In genomic region chr5:149960272-149961185, GRCh38 we compare ENCODE assay signal across 8 cellular contexts. TPM values are rescaled to one million over a fixed set of nuclear protein-coding genes. Genes with fewer than 3 reads are reported as not detected.
A peak's percentile ranks its signal among the peaks of the same experiment; 100 is the strongest.
DNase-seq lines count a peak whose midpoint lies in the region; ATAC-seq lines count a peak whose summit lies in the region.

Gene SLC26A2 (plus strand): TSS chr5:149960758. CDS start chr5:149977653, 16,895 bp downstream.

- peak; percentile 97 for ATAC-seq in GM21360 (IDR thresholded peaks at IDR 0.05; ENCODE audit: unreplicated experiment)
- peak; percentile 99 for ATAC-seq in activated CD8-positive, alpha-beta memory T cell treated with anti-CD3 and anti-CD28 coated beads, Interleukin-2, amount 10 ng/mL, durations not matched to agents 7 days and 5 days

- no peak within 1 kb of the TSS for H2BK5ac ChIP-seq in mesendoderm (ENCODE audit: low read length)

- peak within 1 kb of the TSS; percentile 94 for H3K27ac Mint-ChIP-seq in activated CD8-positive, alpha-beta memory T cell treated with anti-CD3 and anti-CD28 coated beads, Interleukin-2, amount 10 ng/mL, durations not matched to agents 7 days and 5 days

- no CpG with 5 or more reads among the region's 84 CpGs for WGBS in mesendoderm (ENCODE audit: extremely low coverage, insufficient coverage, low lambda C conversion rate)

- H3K79me2 ChIP-seq in mesendoderm (ENCODE audit: control insufficient read depth, insufficient read depth, low read length) = no peaks in the 10 kb centered on the region

- H3K27me3 ChIP-seq in endocrine pancreas (ENCODE audit: control insufficient read depth, insufficient read depth, low read length) (no peaks in the 10 kb centered on the region), mesendoderm (ENCODE audit: insufficient read depth, low read length, poor library complexity) (no peaks in the 10 kb centered on the region)

- H3K79me1 ChIP-seq in mesendoderm (ENCODE audit: low read length) = no peaks in the 10 kb centered on the region

- H3K56ac ChIP-seq in mesendoderm (ENCODE audit: low read length) = peak within 1 kb of the TSS; percentile 90

- peaks cover 31% of the 10 kb centered on the region for H3K4me1 Mint-ChIP-seq in activated CD8-positive, alpha-beta memory T cell treated with anti-CD3 and anti-CD28 coated beads, Interleukin-2, amount 10 ng/mL, durations not matched to agents 7 days and 5 days

- CTCF ChIA-PET in activated CD8-positive, alpha-beta memory T cell treated with anti-CD3 and anti-CD28 coated beads, Interleukin-2, amount 10 ng/mL, durations not matched to agents 7 days and 5 days (lab: Charles Lee) = interaction anchor here (0.5 to 5.7 kb wide), 17 partner anchors 10 to 323 kb away, joined by 3 to 98 read pairs (median 5); partner anchors contain the start of genes HMGXB3 and TIGD6

- peaks cover 2% of the 10 kb centered on the region for H3K36me3 Mint-ChIP-seq in activated CD8-positive, alpha-beta memory T cell treated with anti-CD3 and anti-CD28 coated beads, Interleukin-2, amount 10 ng/mL, durations not matched to agents 7 days and 5 days

- peak within 1 kb of the TSS; percentile 47 for H4K5ac ChIP-seq in mesendoderm (ENCODE audit: low read length)

- peak within 1 kb of the TSS; percentile 66 for H3K23ac ChIP-seq in mesendoderm (ENCODE audit: low read length)

- H3K4me2 ChIP-seq in mesendoderm (ENCODE audit: low read length) = peak within 1 kb of the TSS; percentile 68

- no peaks in the 10 kb centered on the region for H3K27me3 Mint-ChIP-seq in activated CD8-positive, alpha-beta memory T cell treated with anti-CD3 and anti-CD28 coated beads, Interleukin-2, amount 10 ng/mL, durations not matched to agents 7 days and 5 days

- H3K9me3 Mint-ChIP-seq in activated CD8-positive, alpha-beta memory T cell treated with anti-CD3 and anti-CD28 coated beads, Interleukin-2, amount 10 ng/mL, durations not matched to agents 7 days and 5 days (ENCODE audit: low read depth) = no peaks in the 10 kb centered on the region

- H3K36me3 ChIP-seq in endocrine pancreas (ENCODE audit: control insufficient read depth, insufficient read depth, low read length) (no peaks in the 10 kb centered on the region), mesendoderm (ENCODE audit: control insufficient read depth, insufficient read depth, low read length) (no peaks in the 10 kb centered on the region)

- peak within 1 kb of the TSS; percentile 85 for H3K4me3 Mint-ChIP-seq in activated CD8-positive, alpha-beta memory T cell treated with anti-CD3 and anti-CD28 coated beads, Interleukin-2, amount 10 ng/mL, durations not matched to agents 7 days and 5 days

- peak within 1 kb of the TSS; percentile 76 for H3K27ac ChIP-seq in mesendoderm (ENCODE audit: low read depth, low read length)

- H3K9me3 ChIP-seq in endocrine pancreas (ENCODE audit: control insufficient read depth, low read length) = no peaks in the 10 kb centered on the region

- H4K8ac ChIP-seq in mesendoderm (ENCODE audit: low read depth, low read length) = no peak within 1 kb of the TSS

- H3K4me3 ChIP-seq in endocrine pancreas (ENCODE audit: control insufficient read depth, insufficient read depth, low read length) = peak within 1 kb of the TSS; percentile 62
- peak within 1 kb of the TSS; percentile 77 for H3K4me3 ChIP-seq in mesendoderm (ENCODE audit: low read length)

- peak; percentile 79 for DNase-seq in COLO829 (ENCODE audit: low spot score)
- peak; percentile 98 for DNase-seq in HT1080 (ENCODE audit: low read depth)
- peak; percentile 99 for DNase-seq in NOMO-1 treated with DMSO at 0.1 percent for 48 hours (lab: John Stamatoyannopoulos, UW; ENCODE audit: unreplicated experiment)
- DNase-seq in activated CD8-positive, alpha-beta memory T cell treated with anti-CD3 and anti-CD28 coated beads, Interleukin-2, amount 10 ng/mL, durations not matched to agents 7 days and 5 days = peak; percentile 98
- peak; percentile 99 for DNase-seq in mesendoderm
- DNase-seq in stimulated activated CD8-positive, alpha-beta memory T cell treated with anti-CD3 and anti-CD28 coated beads, Interleukin-15, amount 100 ng/mL, for 1 hour (ENCODE audit: low read depth) = peak; percentile 91

- peak within 1 kb of the TSS; percentile 55 for H3K18ac ChIP-seq in mesendoderm (ENCODE audit: low read length)

- peak within 1 kb of the TSS; percentile 14 for H2AK5ac ChIP-seq in mesendoderm (ENCODE audit: low read length)

- H3K9ac ChIP-seq in endocrine pancreas (ENCODE audit: control insufficient read depth, insufficient read depth, low read length) (peak within 1 kb of the TSS; percentile 88), mesendoderm (ENCODE audit: low read length) (peak within 1 kb of the TSS; percentile 77)

- H2BK15ac ChIP-seq in mesendoderm (replicated peaks; ENCODE audit: low read depth) = no peak within 1 kb of the TSS

- no peak within 1 kb of the TSS for H2BK120ac ChIP-seq in mesendoderm (ENCODE audit: low read depth, low read length)

- peak within 1 kb of the TSS; percentile 73 for H3K4ac ChIP-seq in mesendoderm (ENCODE audit: low read depth, low read length)

- H3K4me1 ChIP-seq in endocrine pancreas (ENCODE audit: control insufficient read depth, insufficient read depth, low read length) (no peaks in the 10 kb centered on the region), mesendoderm (ENCODE audit: control insufficient read depth, low read depth, low read length) (peaks cover 8% of the 10 kb centered on the region)

RNA-seq across cellular contexts. Expression of gene SLC26A2, which starts in this region (rescaled TPM):
- total RNA-seq in HT1080 (2014; rRNA removed; shearing (Covaris generic)) = 16.1 and 19.5 TPM in 2 replicates
- polyA plus RNA-seq in HT1080 (2015; cell fraction: cytosol; rRNA removed) = 5.2 and 7.5 TPM in 2 replicates
- polyA plus RNA-seq in HT1080 (2015; cell fraction: nucleus; rRNA removed) = 9.5 and 10.5 TPM in 2 replicates
- total RNA-seq in activated CD8-positive, alpha-beta memory T cell treated with anti-CD3 and anti-CD28 coated beads, Interleukin-2, amount 10 ng/mL, durations not matched to agents 7 days and 5 days = 1 to 10 TPM; 6.2 to 8.4 TPM
- polyA plus RNA-seq in mesendoderm (2013, experiment 1 of 2) = 5.2 TPM
- 5.2 TPM for polyA plus RNA-seq in mesendoderm (2013, experiment 2 of 2)

Comparison
In these comparisons a context has a peak if more than half of its experiments do, and no peak if none do; other contexts are left out.
1. Peak in every context shown above with its lines: DNase-seq, ATAC-seq, H3K4me3 ChIP-seq and H3K27ac ChIP-seq.